Comparison of ENCODE assay signal across 8 cellular contexts in the genomic region with DNA sequence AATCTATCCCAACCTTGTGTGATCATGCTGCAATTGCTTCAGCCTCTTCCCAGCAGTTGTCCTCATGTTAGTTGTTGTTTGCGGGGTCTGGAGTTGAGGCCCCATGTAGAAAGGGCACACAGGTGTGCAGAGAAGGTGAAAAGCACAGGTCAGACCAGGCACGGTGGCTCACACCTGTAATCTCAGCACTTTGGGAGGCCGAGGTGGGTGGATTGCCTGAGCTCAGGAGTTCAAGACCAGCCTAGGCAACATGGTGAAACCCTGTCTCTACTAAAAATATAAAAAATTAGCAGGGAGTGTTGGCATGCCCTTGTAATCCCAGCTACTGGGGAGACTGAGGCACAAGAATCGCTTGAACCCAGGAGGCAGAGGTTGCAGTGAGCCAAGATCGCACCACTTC. TPM values are rescaled to one million over a fixed set of nuclear protein-coding genes. Genes with fewer than 3 reads are reported as not detected.
DNase-seq lines count a peak whose midpoint lies in the region; ATAC-seq, FAIRE-seq and TF ChIP-seq lines count a peak whose summit lies in the region.
"Not testable (repeated sequence)": the region's sequence is repeated elsewhere in the genome, so short reads cannot be mapped to it uniquely, and the experiment has no call there.

No MANE protein-coding gene starts in this region.

- CTCF ChIA-PET in activated B cell treated with CpG ODN at 0.5 μM for 24 hours (lab: Charles Lee), result interaction anchor here (1.5 to 3.0 kb wide), 3 partner anchors 36 to 67 kb away, joined by 3 to 10 read pairs (median 7); no protein-coding TSS in a partner anchor
- CTCF ChIA-PET in activated CD8-positive, alpha-beta T cell treated with anti-CD3 and anti-CD28 coated beads for 36 hours (lab: Charles Lee), result interaction anchor here (0.9 to 1.4 kb wide), 3 partner anchors 37 to 97 kb away, joined by 3 to 4 read pairs (median 3); no protein-coding TSS in a partner anchor

- H3K4me3 Mint-ChIP-seq in activated B cell treated with CpG ODN at 0.5 μM for 24 hours (peak overlapping the region; percentile 16), naive B cell (peak overlapping the region in 4 of 8 donors; percentile 31 to 43 (median 37))
- H3K4me3 Mint-ChIP-seq in activated CD8-positive, alpha-beta T cell treated with anti-CD3 and anti-CD28 coated beads for 36 hours; activated naive CD8-positive, alpha-beta T cell treated with anti-CD3 and anti-CD28 coated beads, Interleukin-2, amount 50 U/mL, for 24 hours: not testable (repeated sequence)
- peak overlapping the region; percentile 19 to 75 for H3K4me3 Mint-ChIP-seq in stimulated activated naive CD8-positive, alpha-beta T cell treated with anti-CD3 and anti-CD28 coated beads, Interleukin-15, amount 100 ng/mL, for 72 hours

- TF ChIP-seq CTCF in activated B cell treated with CpG ODN at 0.5 μM for 24 hours (IDR thresholded peaks at IDR 0.05); activated CD8-positive, alpha-beta T cell treated with anti-CD3 and anti-CD28 coated beads for 36 hours (IDR thresholded peaks at IDR 0.05): not testable (repeated sequence)

- peaks cover 57% of the 10 kb centered on the region for H3K4me1 Mint-ChIP-seq in activated B cell treated with CpG ODN at 0.5 μM for 24 hours
- peaks cover 44% of the 10 kb centered on the region for H3K4me1 Mint-ChIP-seq in activated CD8-positive, alpha-beta T cell treated with anti-CD3 and anti-CD28 coated beads for 36 hours (ENCODE audit: low read depth)
- H3K4me1 Mint-ChIP-seq in activated naive CD8-positive, alpha-beta T cell treated with anti-CD3 and anti-CD28 coated beads, Interleukin-2, amount 50 U/mL, for 24 hours, result peaks cover 74% of the 10 kb centered on the region
- H3K4me1 Mint-ChIP-seq in naive B cell, result peaks cover 58 to 71% (median 70%) of the 10 kb centered on the region in 3 donors
- H3K4me1 Mint-ChIP-seq in stimulated activated naive CD8-positive, alpha-beta T cell treated with anti-CD3 and anti-CD28 coated beads, Interleukin-15, amount 100 ng/mL, for 72 hours, result peaks cover 67% of the 10 kb centered on the region

- POLR2A ChIA-PET in activated B cell treated with CpG ODN at 0.5 μM for 24 hours (lab: Charles Lee), result interaction anchor here (0.9 to 3.0 kb wide), 16 partner anchors 10 to 119 kb away, joined by 3 to 37 read pairs (median 8); partner anchors contain the start of gene IRF4
- POLR2A ChIA-PET in activated CD8-positive, alpha-beta T cell treated with anti-CD3 and anti-CD28 coated beads for 36 hours (lab: Charles Lee), result interaction anchor here (0.7 to 2.8 kb wide), 7 partner anchors 26 to 109 kb away, joined by 3 to 9 read pairs (median 3); no protein-coding TSS in a partner anchor

- not testable (repeated sequence) for H3K27me3 Mint-ChIP-seq in activated B cell treated with CpG ODN at 0.5 μM for 24 hours; activated CD8-positive, alpha-beta T cell treated with anti-CD3 and anti-CD28 coated beads for 36 hours; activated naive CD8-positive, alpha-beta T cell treated with anti-CD3 and anti-CD28 coated beads, Interleukin-2, amount 50 U/mL, for 24 hours; naive B cell; stimulated activated naive CD8-positive, alpha-beta T cell treated with anti-CD3 and anti-CD28 coated beads, Interleukin-15, amount 100 ng/mL, for 72 hours

- FAIRE-seq in GM19239 (lab: Jason Lieb, UNC), result peak; percentile 8

- peaks cover 36% of the 10 kb centered on the region for H3K4me1 ChIP-seq in BLaER1

- H3K36me3 ChIP-seq in BLaER1, result not testable (repeated sequence)

- not testable (repeated sequence) for H3K9me3 Mint-ChIP-seq in activated B cell treated with CpG ODN at 0.5 μM for 24 hours; activated CD8-positive, alpha-beta T cell treated with anti-CD3 and anti-CD28 coated beads for 36 hours; activated naive CD8-positive, alpha-beta T cell treated with anti-CD3 and anti-CD28 coated beads, Interleukin-2, amount 50 U/mL, for 24 hours; naive B cell; stimulated activated naive CD8-positive, alpha-beta T cell treated with anti-CD3 and anti-CD28 coated beads, Interleukin-15, amount 100 ng/mL, for 72 hours

- not testable (repeated sequence) for DNase-seq in GM19239 (ENCODE audit: insufficient read length, low spot score); activated B cell treated with CpG ODN at 0.5 μM for 24 hours; activated CD8-positive, alpha-beta T cell treated with anti-CD3 and anti-CD28 coated beads for 36 hours; activated naive CD8-positive, alpha-beta T cell treated with anti-CD3 and anti-CD28 coated beads, Interleukin-2, amount 50 U/mL, for 24 hours; naive B cell; stimulated activated naive CD8-positive, alpha-beta T cell treated with anti-CD3 and anti-CD28 coated beads, Interleukin-15, amount 100 ng/mL, for 72 hours
- peak; percentile 64 for DNase-seq in posterior vena cava (ENCODE audit: low spot score)

- peak overlapping the region; percentile 77 for H3K4me2 ChIP-seq in BLaER1

- H4K20me1 ChIP-seq in BLaER1, result not testable (repeated sequence)

- peak overlapping the region; percentile 93 for H3K27ac Mint-ChIP-seq in activated B cell treated with CpG ODN at 0.5 μM for 24 hours
- H3K27ac Mint-ChIP-seq in activated CD8-positive, alpha-beta T cell treated with anti-CD3 and anti-CD28 coated beads for 36 hours, result peak overlapping the region; percentile 55
- peak overlapping the region; percentile 12 for H3K27ac Mint-ChIP-seq in activated naive CD8-positive, alpha-beta T cell treated with anti-CD3 and anti-CD28 coated beads, Interleukin-2, amount 50 U/mL, for 24 hours
- H3K27ac Mint-ChIP-seq in naive B cell, result peak overlapping the region in 4 of 6 donors; percentile 8 to 95 (median 71)
- peak overlapping the region in 1 of 2 donors; percentile 38 for H3K27ac Mint-ChIP-seq in stimulated activated naive CD8-positive, alpha-beta T cell treated with anti-CD3 and anti-CD28 coated beads, Interleukin-15, amount 100 ng/mL, for 72 hours

- not testable (repeated sequence) for H3K27ac ChIP-seq in BLaER1

- not testable (repeated sequence) for H3K4me3 ChIP-seq in BLaER1

- not testable (repeated sequence) for ATAC-seq in activated B cell treated with CpG ODN at 0.5 μM for 24 hours (ENCODE audit: low read depth); activated CD8-positive, alpha-beta T cell treated with anti-CD3 and anti-CD28 coated beads for 36 hours; activated naive CD8-positive, alpha-beta T cell treated with anti-CD3 and anti-CD28 coated beads, Interleukin-2, amount 50 U/mL, for 24 hours; naive B cell (ENCODE audit: low read depth in 2 of 2); stimulated activated naive CD8-positive, alpha-beta T cell treated with anti-CD3 and anti-CD28 coated beads, Interleukin-15, amount 100 ng/mL, for 72 hours

- H3K9ac ChIP-seq in BLaER1, result not testable (repeated sequence)

- H3K9me3 ChIP-seq in BLaER1, result not testable (repeated sequence)

- peaks cover 25% of the 10 kb centered on the region for H3K36me3 Mint-ChIP-seq in activated B cell treated with CpG ODN at 0.5 μM for 24 hours (ENCODE audit: low read depth)
- H3K36me3 Mint-ChIP-seq in activated CD8-positive, alpha-beta T cell treated with anti-CD3 and anti-CD28 coated beads for 36 hours (ENCODE audit: low read depth); activated naive CD8-positive, alpha-beta T cell treated with anti-CD3 and anti-CD28 coated beads, Interleukin-2, amount 50 U/mL, for 24 hours (ENCODE audit: low read depth): not testable (repeated sequence)
- H3K36me3 Mint-ChIP-seq in naive B cell, result peaks cover 22 to 25% of the 10 kb centered on the region in 2 donors

- intact Hi-C loops in activated B cell treated with CpG ODN at 0.5 μM for 24 hours (cut with micrococcal nuclease), result loop anchor here (1.0 kb wide), 1 partner anchor 59 kb away; no protein-coding TSS in a partner anchor
- intact Hi-C loops in activated CD8-positive, alpha-beta T cell treated with anti-CD3 and anti-CD28 coated beads for 36 hours (cut with micrococcal nuclease); posterior vena cava (cut with DNase I): not testable (repeated sequence)

- H3K27me3 ChIP-seq in BLaER1, result not testable (repeated sequence)

RNA-seq across cellular contexts. Expression of gene DUSP22, which starts 6.4 kb away (rescaled TPM):
- total RNA-seq in activated B cell treated with CpG ODN at 0.5 μM for 24 hours, result 137 and 153 TPM in 2 replicates
- 10 to 100 TPM; 32.5 to 34.2 TPM for total RNA-seq in activated CD8-positive, alpha-beta T cell treated with anti-CD3 and anti-CD28 coated beads for 36 hours
- 100 to 1,000 TPM in 5 of 6 donors, 10 to 100 TPM in 1; 89.6 to 177 (median 134) TPM for polyA plus RNA-seq in naive B cell (ENCODE audit: low read depth in 6 of 6)
- 10 to 100 TPM; 45.7 to 51.8 TPM for total RNA-seq in posterior vena cava
